In the genomic region with DNA sequence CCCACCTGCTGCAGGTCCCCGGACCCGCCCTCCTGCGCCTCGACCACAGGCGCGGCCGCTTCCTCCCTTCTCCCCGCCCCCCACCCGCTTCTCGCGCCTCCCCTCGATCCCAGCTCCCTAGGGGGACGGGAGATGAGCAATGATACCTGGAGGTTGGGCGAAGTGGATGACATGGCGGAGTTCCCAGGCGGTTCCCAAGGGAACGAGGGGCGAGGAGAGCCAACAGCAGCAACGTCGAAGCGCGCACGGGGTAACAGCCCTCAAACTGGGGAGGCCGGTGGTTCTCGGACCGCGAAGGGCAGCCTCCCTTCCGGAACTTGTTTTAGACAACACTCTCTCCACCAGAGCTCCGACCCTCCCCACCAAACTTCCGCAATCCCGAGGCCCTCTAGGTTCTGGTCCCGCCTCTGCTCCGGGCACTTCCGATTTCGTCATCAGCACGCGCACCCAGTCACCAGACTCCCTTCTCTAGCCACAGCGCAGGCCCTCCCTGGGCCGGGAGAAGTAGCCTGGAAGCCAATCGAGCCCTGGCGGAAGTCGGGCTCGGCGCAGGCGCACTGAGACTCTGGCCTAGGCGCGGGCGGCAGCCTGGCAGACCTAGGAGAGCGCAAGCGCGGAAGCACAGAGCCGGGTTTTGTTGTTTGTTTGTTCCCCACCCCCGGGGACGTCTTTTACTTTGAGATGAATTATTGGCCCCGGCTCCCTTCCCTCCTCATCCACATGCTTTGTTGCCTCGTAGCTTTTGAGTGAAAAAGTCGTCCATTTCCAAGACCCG, we compare ENCODE assay signal across 8 cellular contexts.
DNase-seq lines count a peak whose midpoint lies in the region; ATAC-seq and TF ChIP-seq lines count a peak whose summit lies in the region.

A gene (minus strand): TSS at position 390 of the 775 bp plus-strand sequence. CDS start 217 bp downstream, at position 173.

- peak within 1 kb of the TSS; percentile 79 for H3K27ac ChIP-seq in C4-2B

- TF ChIP-seq CTCF in C4-2B (conservative IDR thresholded peaks at IDR 0.05): no peak

- DNase-seq in NCI-H748 treated with DMSO at 0.1 percent for 48 hours (lab: John Stamatoyannopoulos, UW) (peak; percentile 99), dedifferentiated amniotic fluid mesenchymal stem cell (ENCODE audit: extremely low spot score) (peak; percentile 99), left kidney (ENCODE audit: low read depth, low spot score) (peak; percentile 100)
- peak; percentile 99 for DNase-seq in activated CD4-positive, alpha-beta T cell treated with anti-CD3 and anti-CD28 coated beads, Interleukin-2, amount 50 U/mL, for 24 hours (ENCODE audit: low read depth in 1 of 2, low spot score in 1 of 2)
- DNase-seq in stimulated activated CD4-positive, alpha-beta T cell treated with anti-CD3 and anti-CD28 coated beads, Interleukin-2, amount 100 ng/mL, for 24 hours: peak; percentile 99

- ATAC-seq in GM19372 (IDR thresholded peaks at IDR 0.05; ENCODE audit: low read depth, unreplicated experiment): peak; percentile 94
- ATAC-seq in HG03558 (IDR thresholded peaks at IDR 0.05; ENCODE audit: extremely low read depth, unreplicated experiment): peak; percentile 88

Comparison
In these comparisons a context has a peak if more than half of its experiments do, and no peak if none do; other contexts are left out.
1. Peak in every context shown above with its lines: DNase-seq, ATAC-seq and H3K27ac ChIP-seq.